In genomic region chr11:34585870-34586654, GRCh38 we compare ENCODE assay signal across 9 cellular contexts. TPM values are rescaled to one million over a fixed set of nuclear protein-coding genes. Genes with fewer than 3 reads are reported as not detected.
DNase-seq lines count a peak whose midpoint lies in the region; ATAC-seq, FAIRE-seq and TF ChIP-seq lines count a peak whose summit lies in the region.
"Had no signal": no experiment of that assay in that cellular context is flagged by ENCODE, and none has a peak within 500 bp of the region (broad histone marks: within the 10 kb centered on the region; RNA-seq: fewer than 3 reads in every experiment).

No MANE protein-coding gene starts in this region.

- H3K27me3 ChIP-seq in liver (ENCODE audit: control insufficient read depth in 4 of 4, insufficient read depth in 4 of 4, low read length in 3 of 4), result no peaks in the 10 kb centered on the region

- no peak overlapping the region for H3K27ac ChIP-seq in liver (ENCODE audit: low read depth in 1 of 2, low read length in 2 of 2)

- 8% methylated on average over 7 of the region's 7 CpGs for WGBS in liver

- no peaks in the 10 kb centered on the region for H3K4me1 Mint-ChIP-seq in activated T-helper 17 cell treated with anti-CD3 and anti-CD28 coated beads, Interleukin-2, amount 50 U/mL, for 72 hours

- FAIRE-seq in colon (lab: Jason Lieb, UNC), result peak; percentile 47

- peak; percentile 93 for TF ChIP-seq RAD21 in liver (IDR thresholded peaks at IDR 0.05)

- H3K9me3 ChIP-seq in liver (ENCODE audit: control insufficient read depth in 4 of 4, low read length in 3 of 4), result no peaks in the 10 kb centered on the region

- H3K36me3 ChIP-seq in liver (ENCODE audit: control insufficient read depth in 4 of 4, insufficient read depth in 3 of 4, low read depth in 1 of 4, low read length in 3 of 4), result no peaks in the 10 kb centered on the region

- H3K4me3 Mint-ChIP-seq in activated T-helper 17 cell treated with anti-CD3 and anti-CD28 coated beads, Interleukin-2, amount 50 U/mL, for 72 hours, result no peak overlapping the region

- H3K36me3 Mint-ChIP-seq in activated T-helper 17 cell treated with anti-CD3 and anti-CD28 coated beads, Interleukin-2, amount 50 U/mL, for 72 hours (ENCODE audit: low read depth), result no peaks in the 10 kb centered on the region

- DNase-seq in CD1c-positive myeloid dendritic cell (ENCODE audit: extremely low spot score) (peak; percentile 71), NOMO-1 treated with DMSO at 0.1 percent for 48 hours (lab: John Stamatoyannopoulos, UW; ENCODE audit: unreplicated experiment) (peak; percentile 92), ureter (ENCODE audit: low spot score) (no peak)

- peaks cover 14% of the 10 kb centered on the region for H3K27me3 Mint-ChIP-seq in activated T-helper 17 cell treated with anti-CD3 and anti-CD28 coated beads, Interleukin-2, amount 50 U/mL, for 72 hours

- no peak overlapping the region for H3K4me3 ChIP-seq in liver (ENCODE audit: low read depth in 1 of 3, low read length in 3 of 3)

- no peak overlapping the region for H3K27ac Mint-ChIP-seq in activated T-helper 17 cell treated with anti-CD3 and anti-CD28 coated beads, Interleukin-2, amount 50 U/mL, for 72 hours

- ATAC-seq in GM18907 (IDR thresholded peaks at IDR 0.05; ENCODE audit: unreplicated experiment), result peak; percentile 79
- peak; percentile 90 for ATAC-seq in HG03378 (IDR thresholded peaks at IDR 0.05; ENCODE audit: unreplicated experiment)
- no peak for ATAC-seq in activated T-helper 17 cell treated with anti-CD3 and anti-CD28 coated beads, Interleukin-2, amount 50 U/mL, for 72 hours (replicated peaks)

- no peaks in the 10 kb centered on the region for H3K9me3 Mint-ChIP-seq in activated T-helper 17 cell treated with anti-CD3 and anti-CD28 coated beads, Interleukin-2, amount 50 U/mL, for 72 hours

- H3K9ac ChIP-seq in liver (ENCODE audit: low read depth in 1 of 2, low read length in 2 of 2), result no peak overlapping the region

- TF ChIP-seq CTCF in liver (IDR thresholded peaks at IDR 0.05; ENCODE audit: low read depth, low read length, missing input control), result peak; percentile 67

- H3K4me1 ChIP-seq in liver (ENCODE audit: control insufficient read depth in 4 of 4, insufficient read depth in 4 of 4, low read length in 3 of 4), result peaks cover 0 to 3% (median 0%) of the 10 kb centered on the region in 4 donors

TF ChIP-seq in liver, 16 proteins besides CTCF, POLR2A, EP300 and RAD21:
- TF ChIP-seq HNF4G (IDR thresholded peaks at IDR 0.05) (no peak), JUND (IDR thresholded peaks at IDR 0.05) (no peak), TAF1 (conservative IDR thresholded peaks at IDR 0.05) (no peak), NR2F2 (IDR thresholded peaks at IDR 0.05) (no peak), EGR1 (IDR thresholded peaks at IDR 0.05; ENCODE audit: low read depth in 2 of 2) (no peak), GABPA (IDR thresholded peaks at IDR 0.05 in 1 of 2, conservative IDR thresholded peaks at IDR 0.05 in 1 of 2) (no peak), FOXA2 (IDR thresholded peaks at IDR 0.05) (no peak), YY1 (IDR thresholded peaks at IDR 0.05) (no peak), HNF4A (conservative IDR thresholded peaks at IDR 0.05) (no peak), RXRA (IDR thresholded peaks at IDR 0.05) (no peak), REST (IDR thresholded peaks at IDR 0.05) (no peak)
- TF ChIP-seq, protein P1, sequence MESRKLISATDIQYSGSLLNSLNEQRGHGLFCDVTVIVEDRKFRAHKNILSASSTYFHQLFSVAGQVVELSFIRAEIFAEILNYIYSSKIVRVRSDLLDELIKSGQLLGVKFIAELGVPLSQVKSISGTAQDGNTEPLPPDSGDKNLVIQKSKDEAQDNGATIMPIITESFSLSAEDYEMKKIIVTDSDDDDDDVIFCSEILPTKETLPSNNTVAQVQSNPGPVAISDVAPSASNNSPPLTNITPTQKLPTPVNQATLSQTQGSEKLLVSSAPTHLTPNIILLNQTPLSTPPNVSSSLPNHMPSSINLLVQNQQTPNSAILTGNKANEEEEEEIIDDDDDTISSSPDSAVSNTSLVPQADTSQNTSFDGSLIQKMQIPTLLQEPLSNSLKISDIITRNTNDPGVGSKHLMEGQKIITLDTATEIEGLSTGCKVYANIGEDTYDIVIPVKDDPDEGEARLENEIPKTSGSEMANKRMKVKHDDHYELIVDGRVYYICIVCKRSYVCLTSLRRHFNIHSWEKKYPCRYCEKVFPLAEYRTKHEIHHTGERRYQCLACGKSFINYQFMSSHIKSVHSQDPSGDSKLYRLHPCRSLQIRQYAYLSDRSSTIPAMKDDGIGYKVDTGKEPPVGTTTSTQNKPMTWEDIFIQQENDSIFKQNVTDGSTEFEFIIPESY (IDR thresholded peaks at IDR 0.05), result no peak
- TF ChIP-seq, protein P2, sequence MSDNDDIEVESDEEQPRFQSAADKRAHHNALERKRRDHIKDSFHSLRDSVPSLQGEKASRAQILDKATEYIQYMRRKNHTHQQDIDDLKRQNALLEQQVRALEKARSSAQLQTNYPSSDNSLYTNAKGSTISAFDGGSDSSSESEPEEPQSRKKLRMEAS (IDR thresholded peaks at IDR 0.05), result no peak

RNA-seq across cellular contexts. Expression of gene EHF, which starts 34.8 kb away (rescaled TPM):
- total RNA-seq in liver, result 1 to 10 TPM; 1.1 to 5.9 TPM
- polyA plus RNA-seq in liver, result 1 to 10 TPM in 1 of 2 donors, under 1 TPM in 1; 0.85 to 4.1 TPM
- total RNA-seq in activated T-helper 17 cell treated with anti-CD3 and anti-CD28 coated beads, Interleukin-2, amount 50 U/mL, for 72 hours, result under 1 TPM in 1 of 2 donors, not detected in 1; 0.35 TPM
- 309 TPM for total RNA-seq in ureter
- total RNA-seq: T-helper 1 cell treated with Interleukin-12 subunit alpha and Interleukin-12 subunit beta and Interleukin-4 antibody, amounts not matched to agents 30 ng/mL and 1 ng/mL, for 36 hours had no signal

Comparison
In these comparisons a context has a peak if more than half of its experiments do, and no peak if none do; other contexts are left out.
1. RNA of gene EHF, which starts 34.8 kb away (total RNA-seq): 309 TPM in ureter (single experiment); 1.1 to 5.9 TPM in liver and 0.35 TPM in activated T-helper 17 cell treated with anti-CD3 and anti-CD28 coated beads, Interleukin-2, amount 50 U/mL, for 72 hours; every median in the first group is over 10 times any median in the second.